ENCODE assay signal across 8 cellular contexts in genomic region chr14:75258079-75258802, GRCh38. TPM values are rescaled to one million over a fixed set of nuclear protein-coding genes. Genes with fewer than 3 reads are reported as not detected.
DNase-seq lines count a peak whose midpoint lies in the region; ATAC-seq and TF ChIP-seq lines count a peak whose summit lies in the region.

No MANE protein-coding gene starts in this region.

- no peak overlapping the region for H2AFZ ChIP-seq in SU-DHL-6 (ENCODE audit: low read depth, low read length, severe bottlenecking)

- TF ChIP-seq CTCF in SU-DHL-6 (IDR thresholded peaks at IDR 0.05; ENCODE audit: insufficient read depth, low read length, poor library complexity, severe bottlenecking) (no peak), foreskin keratinocyte (conservative IDR thresholded peaks at IDR 0.05) (no peak), retinal pigment epithelial cell (conservative IDR thresholded peaks at IDR 0.05; ENCODE audit: low read depth, low read length) (no peak)

- no peaks in the 10 kb centered on the region for H3K79me2 ChIP-seq in SU-DHL-6 (ENCODE audit: insufficient read depth, low read length)

- no peaks in the 10 kb centered on the region for H4K20me1 ChIP-seq in SU-DHL-6 (ENCODE audit: low read depth, low read length)

- ATAC-seq in foreskin keratinocyte (no peak), GM18858 (IDR thresholded peaks at IDR 0.05; ENCODE audit: unreplicated experiment) (no peak)

- peak overlapping the region; percentile 61 for H3K4me3 ChIP-seq in SU-DHL-6 (ENCODE audit: insufficient read depth, low read length, poor library complexity, severe bottlenecking)
- peak overlapping the region; percentile 45 for H3K4me3 ChIP-seq in retinal pigment epithelial cell (ENCODE audit: low read length)

- peak overlapping the region; percentile 83 for H3K4me3 Mint-ChIP-seq in activated CD4-positive, alpha-beta T cell treated with anti-CD3 and anti-CD28 coated beads, Interleukin-2, amount 10 ng/mL, durations not matched to agents 7 days and 5 days

- H3K27ac Mint-ChIP-seq in activated CD4-positive, alpha-beta T cell treated with anti-CD3 and anti-CD28 coated beads, Interleukin-2, amount 10 ng/mL, durations not matched to agents 7 days and 5 days, result peak overlapping the region; percentile 98

- H3K9me3 ChIP-seq in SU-DHL-6 (ENCODE audit: insufficient read depth, low read length), result no peaks in the 10 kb centered on the region

- CTCF ChIA-PET in activated CD4-positive, alpha-beta T cell treated with anti-CD3 and anti-CD28 coated beads, Interleukin-2, amount 10 ng/mL, durations not matched to agents 7 days and 5 days (lab: Charles Lee), result interaction anchor here (1.0 to 1.9 kb wide), 5 partner anchors 10 to 80 kb away, joined by 4 to 13 read pairs (median 4); no protein-coding TSS in a partner anchor

- H3K36me3 ChIP-seq in SU-DHL-6 (ENCODE audit: low read length), result no peaks in the 10 kb centered on the region

- H3K4me1 ChIP-seq in foreskin keratinocyte, result peaks cover 48% of the 10 kb centered on the region

- peaks cover 49% of the 10 kb centered on the region for H3K27me3 Mint-ChIP-seq in activated CD4-positive, alpha-beta T cell treated with anti-CD3 and anti-CD28 coated beads, Interleukin-2, amount 10 ng/mL, durations not matched to agents 7 days and 5 days

- DNase-seq in activated CD4-positive, alpha-beta T cell treated with anti-CD3 and anti-CD28 coated beads, Interleukin-2, amount 10 ng/mL, durations not matched to agents 7 days and 5 days, result no peak
- no peak for DNase-seq in activated CD4-positive, alpha-beta T cell treated with anti-CD3 and anti-CD28 coated beads, Interleukin-2, amount 50 U/mL, for 1 hour
- DNase-seq in foreskin keratinocyte (no peak), retinal pigment epithelial cell (ENCODE audit: low read depth) (peak; percentile 64), NCI-H1105 treated with DMSO at 0.1 percent for 48 hours (lab: John Stamatoyannopoulos, UW) (no peak), NCI-H510A treated with DMSO at 0.1 percent for 48 hours (lab: John Stamatoyannopoulos, UW) (no peak)

- H3K27ac ChIP-seq in SU-DHL-6 (ENCODE audit: low read depth, low read length) (no peak overlapping the region), foreskin keratinocyte (peak overlapping the region; percentile 85)

- H3K4me2 ChIP-seq in SU-DHL-6 (ENCODE audit: low read depth, low read length, poor library complexity, severe bottlenecking), result peak overlapping the region; percentile 93

- no peaks in the 10 kb centered on the region for H3K36me3 Mint-ChIP-seq in activated CD4-positive, alpha-beta T cell treated with anti-CD3 and anti-CD28 coated beads, Interleukin-2, amount 10 ng/mL, durations not matched to agents 7 days and 5 days (ENCODE audit: low read depth)

- no peaks in the 10 kb centered on the region for H3K9me3 Mint-ChIP-seq in activated CD4-positive, alpha-beta T cell treated with anti-CD3 and anti-CD28 coated beads, Interleukin-2, amount 10 ng/mL, durations not matched to agents 7 days and 5 days

- peak overlapping the region; percentile 63 for H3K9ac ChIP-seq in SU-DHL-6 (ENCODE audit: low read length)

- peaks cover 10% of the 10 kb centered on the region for H3F3A ChIP-seq in SU-DHL-6 (ENCODE audit: insufficient read depth)

- peaks cover 29% of the 10 kb centered on the region for H3K4me1 Mint-ChIP-seq in activated CD4-positive, alpha-beta T cell treated with anti-CD3 and anti-CD28 coated beads, Interleukin-2, amount 10 ng/mL, durations not matched to agents 7 days and 5 days

- no peaks in the 10 kb centered on the region for H3K27me3 ChIP-seq in SU-DHL-6 (ENCODE audit: low read length)
- no peaks in the 10 kb centered on the region for H3K27me3 ChIP-seq in foreskin keratinocyte

- H3K9me2 ChIP-seq in SU-DHL-6 (replicated peaks; ENCODE audit: insufficient read depth, low read length), result no peaks in the 10 kb centered on the region

- POLR2A ChIA-PET in activated CD4-positive, alpha-beta T cell treated with anti-CD3 and anti-CD28 coated beads, Interleukin-2, amount 10 ng/mL, durations not matched to agents 7 days and 5 days (lab: Charles Lee), result interaction anchor here (0.6 to 1.4 kb wide), 2 partner anchors 26 to 132 kb away, joined by 4 to 5 read pairs; partner anchors contain the start of gene NEK9

RNA-seq across cellular contexts. Expression of gene FOS, which starts 20.4 kb away (rescaled TPM):
- 10 to 100 TPM; 28.0 to 35.7 TPM for total RNA-seq in activated CD4-positive, alpha-beta T cell treated with anti-CD3 and anti-CD28 coated beads, Interleukin-2, amount 10 ng/mL, durations not matched to agents 7 days and 5 days
- 59.6 and 63.2 TPM in 2 replicates for total RNA-seq in foreskin keratinocyte
- polyA plus RNA-seq in foreskin keratinocyte, result 24.5 and 33.4 TPM in 2 replicates
